ENCODE assay signal across 8 cellular contexts in the genomic region with DNA sequence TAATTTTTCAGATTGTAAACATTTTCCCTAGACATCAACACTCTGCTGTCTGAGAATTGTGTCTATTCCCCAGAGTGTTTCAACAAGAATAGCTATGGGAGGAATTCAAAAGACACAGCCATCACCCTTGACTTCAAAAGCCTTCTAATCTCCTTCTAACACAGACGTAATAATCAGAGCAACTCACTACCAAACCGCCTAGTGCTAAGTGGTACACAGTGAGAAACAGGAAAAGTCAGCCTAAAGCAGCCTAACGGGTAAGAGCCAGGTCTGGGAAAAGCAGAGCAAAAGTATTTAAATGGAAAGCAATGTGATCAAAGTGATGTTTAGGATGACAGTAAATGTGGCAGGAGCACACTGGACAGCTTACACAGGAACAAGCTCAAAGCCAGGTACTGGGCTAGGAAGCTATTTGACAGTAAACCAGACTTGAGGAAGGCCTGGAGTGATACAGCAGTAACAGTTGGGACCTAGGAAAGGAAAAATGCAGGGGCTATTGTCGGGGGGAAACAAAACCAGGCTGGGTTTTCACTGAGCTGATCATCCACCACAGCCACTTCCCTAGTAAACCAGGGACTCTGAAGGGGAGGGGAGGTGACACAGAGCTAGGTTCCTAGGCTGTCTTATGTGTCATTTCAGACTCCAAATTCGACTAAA. TPM values are rescaled to one million over a fixed set of nuclear protein-coding genes. Genes with fewer than 3 reads are reported as not detected.
DNase-seq lines count a peak whose midpoint lies in the region; ATAC-seq and TF ChIP-seq lines count a peak whose summit lies in the region.

No MANE protein-coding gene starts in this region.

- peaks cover 16% of the 10 kb centered on the region for H3K36me3 Mint-ChIP-seq in activated T-cell treated with anti-CD3 and anti-CD28 coated beads, Interleukin-2, amount 50 U/mL, for 4 hours (ENCODE audit: insufficient read depth)

- no peak for DNase-seq in activated T-cell treated with anti-CD3 and anti-CD28 coated beads, Interleukin-2, amount 50 U/mL, for 4 hours
- DNase-seq in activated T-cell treated with anti-CD3 and anti-CD28 coated beads, Interleukin-2, amount 50 U/mL, for 1 hour: no peak
- DNase-seq in choroid plexus epithelial cell (ENCODE audit: low read depth) (peak; percentile 85), glomerular visceral epithelial cell (ENCODE audit: extremely low spot score) (no peak)
- DNase-seq in stimulated activated CD4-positive, alpha-beta T cell treated with anti-CD3 and anti-CD28 coated beads, Interleukin-4, amount 100 ng/mL, for 4 hours: no peak

- no peaks in the 10 kb centered on the region for H3K9me3 Mint-ChIP-seq in activated T-cell treated with anti-CD3 and anti-CD28 coated beads, Interleukin-2, amount 50 U/mL, for 4 hours

- H3K4me1 ChIP-seq in muscle layer of colon (ENCODE audit: insufficient read depth, low read length): peaks cover 81% of the 10 kb centered on the region
- H3K4me1 ChIP-seq in urinary bladder (ENCODE audit: insufficient read depth): no peaks in the 10 kb centered on the region

- H3K27ac ChIP-seq in muscle layer of colon (ENCODE audit: low read depth, low read length) (peak overlapping the region; percentile 71), urinary bladder (ENCODE audit: low read depth) (peak overlapping the region; percentile 13)

- H3K4me1 Mint-ChIP-seq in activated T-cell treated with anti-CD3 and anti-CD28 coated beads, Interleukin-2, amount 50 U/mL, for 4 hours (ENCODE audit: low read depth): peaks cover 6% of the 10 kb centered on the region

- no peaks in the 10 kb centered on the region for H3K27me3 ChIP-seq in muscle layer of colon (ENCODE audit: control insufficient read depth in 1 of 2, insufficient read depth in 2 of 2, low read length in 2 of 2)

- no peaks in the 10 kb centered on the region for H3K27me3 Mint-ChIP-seq in activated T-cell treated with anti-CD3 and anti-CD28 coated beads, Interleukin-2, amount 50 U/mL, for 4 hours (ENCODE audit: low read depth)

- no peak overlapping the region for H3K4me3 Mint-ChIP-seq in activated T-cell treated with anti-CD3 and anti-CD28 coated beads, Interleukin-2, amount 50 U/mL, for 4 hours

- no peaks in the 10 kb centered on the region for H3K9me3 ChIP-seq in muscle layer of colon (ENCODE audit: low read length)

- no peak for TF ChIP-seq CTCF in choroid plexus epithelial cell (conservative IDR thresholded peaks at IDR 0.05; ENCODE audit: low read depth, low read length)

- H3K4me3 ChIP-seq in choroid plexus epithelial cell (ENCODE audit: low read depth, low read length) (no peak overlapping the region), muscle layer of colon (ENCODE audit: low read depth in 1 of 2, low read length in 2 of 2) (peak overlapping the region in 1 of 2 donors; percentile 28), urinary bladder (ENCODE audit: low read depth, low read length) (no peak overlapping the region)

- peak; percentile 66 to 79 for ATAC-seq in activated T-cell treated with anti-CD3 and anti-CD28 coated beads, Interleukin-2, amount 50 U/mL, for 4 hours
- ATAC-seq in HG03139 (IDR thresholded peaks at IDR 0.05; ENCODE audit: unreplicated experiment): no peak

- peaks cover 23% of the 10 kb centered on the region for H3K36me3 ChIP-seq in muscle layer of colon (ENCODE audit: insufficient read depth, low read length)
- H3K36me3 ChIP-seq in urinary bladder (ENCODE audit: insufficient read depth): no peaks in the 10 kb centered on the region

- H3K9ac ChIP-seq in muscle layer of colon (ENCODE audit: low read length): peak overlapping the region; percentile 22

- 15% methylated on average over 5 of the region's 5 CpGs for WGBS in urinary bladder

RNA-seq across cellular contexts. Expression of a gene that starts 29.4 kb away (rescaled TPM):
- 10 to 100 TPM; 41.3 to 59.7 (median 47.7) TPM for total RNA-seq in activated T-cell treated with anti-CD3 and anti-CD28 coated beads, Interleukin-2, amount 50 U/mL, for 4 hours
- 213 TPM for total RNA-seq in urinary bladder
- polyA plus RNA-seq in urinary bladder: 149 TPM
